Comparison of ENCODE assay signal across 8 cellular contexts in genomic region chr3:120177151-120177550, GRCh38.
DNase-seq lines count a peak whose midpoint lies in the region; ATAC-seq and TF ChIP-seq lines count a peak whose summit lies in the region.

No MANE protein-coding gene starts in this region.

- H3K4me3 ChIP-seq in Panc1 (ENCODE audit: low read depth in 2 of 2, low read length in 2 of 2) (peak overlapping the region in 1 of 2 experiments; percentile 5; a peak in 1 of 4 replicates), foreskin fibroblast (ENCODE audit: low read depth in 1 of 2, low read length in 2 of 2) (peak overlapping the region in 1 of 2 donors; percentile 17)

- TF ChIP-seq CTCF in Panc1 (IDR thresholded peaks at IDR 0.05) (no peak), foreskin fibroblast (IDR thresholded peaks at IDR 0.05; ENCODE audit: low read depth, low read length) (no peak)

- no peaks in the 10 kb centered on the region for H3K36me3 ChIP-seq in Panc1 (ENCODE audit: control insufficient read depth, insufficient read depth, low read length)

- DNase-seq in G401 (ENCODE audit: low spot score): peak; percentile 22
- DNase-seq in Panc1 (ENCODE audit: low read depth, low spot score): no peak
- DNase-seq in foreskin fibroblast: peak; percentile 90 to 96
- peak; percentile 93 for DNase-seq in renal cortical epithelial cell (ENCODE audit: low read depth)
- no peak for DNase-seq in amygdala (lab: John Stamatoyannopoulos, UW)
- DNase-seq in activated T-cell treated with anti-CD3 and anti-CD28 coated beads for 4 hours: no peak
- DNase-seq in T-helper 9 cell: no peak

- H3K27me3 ChIP-seq in Panc1 (ENCODE audit: control insufficient read depth, insufficient read depth, low read length): no peaks in the 10 kb centered on the region

- no TSS peak for BruUV-seq in Panc1 (replicated peaks; lab: Mats Ljungman, UMichigan)

- ATAC-seq in Panc1 (peak; percentile 81), GM19467 (IDR thresholded peaks at IDR 0.05; ENCODE audit: unreplicated experiment) (no peak)

- POLR2A ChIA-PET in Panc1 (lab: Charles Lee): no interaction called here

- intact Hi-C loops in Panc1 (cut with micrococcal nuclease; ENCODE audit: unreplicated experiment): no loop called here

- no peaks in the 10 kb centered on the region; the same call in 1 of the 2 replicates for H3K4me1 ChIP-seq in Panc1 (ENCODE audit: control insufficient read depth, insufficient read depth, low read length)

- CTCF ChIA-PET in Panc1 (lab: Charles Lee): interaction anchor here (1.2 kb wide), 1 partner anchor 346 kb away, joined by 3 read pairs; no protein-coding TSS in a partner anchor

- in situ Hi-C loops in G401 (cut with HindIII; ENCODE audit: low sequenced_read_pairs) (no loop called here), Panc1 (cut with HindIII; ENCODE audit: low pct_unique_long_range_greater_than_20kb, low sequenced_read_pairs) (no loop called here)

- H3K9me3 ChIP-seq in Panc1 (ENCODE audit: control insufficient read depth, insufficient read depth, low read depth, low read length): no peaks in the 10 kb centered on the region

- H3K27ac ChIP-seq in Panc1 (ENCODE audit: low read length): no peak overlapping the region

Comparison
In these comparisons a context has a peak if more than half of its experiments do, and no peak if none do; other contexts are left out.
1. DNase-seq: peak in G401 (single experiment), foreskin fibroblast (2 of 2) and renal cortical epithelial cell (single experiment); none in Panc1 (single experiment), amygdala (0 of 56), activated T-cell treated with anti-CD3 and anti-CD28 coated beads for 4 hours (single experiment) and T-helper 9 cell (single experiment).